Comparison of ENCODE assay signal across 19 cellular contexts in genomic region chr3:52827866-52828376, GRCh38. TPM values are rescaled to one million over a fixed set of nuclear protein-coding genes. Genes with fewer than 3 reads are reported as not detected.
DNase-seq lines count a peak whose midpoint lies in the region; ATAC-seq, FAIRE-seq and TF ChIP-seq lines count a peak whose summit lies in the region.
"Had no signal": no experiment of that assay in that cellular context is flagged by ENCODE, and none has a peak within 500 bp of the region (broad histone marks: within the 10 kb centered on the region; RNA-seq: fewer than 3 reads in every experiment).

No MANE protein-coding gene starts in this region.

- no peaks in the 10 kb centered on the region for H3K9me3 Mint-ChIP-seq in immature natural killer cell
- H3K9me3 Mint-ChIP-seq: activated naive CD4-positive, alpha-beta T cell treated with anti-CD3 and anti-CD28 coated beads for 36 hours; T-helper 1 cell treated with Interleukin-12 subunit alpha and Interleukin-12 subunit beta and Interleukin-4 antibody, amounts not matched to agents 30 μg/mL and 1 μg/mL, for 36 hours had no signal

- no peak overlapping the region for H2BK120ac ChIP-seq in mesenchymal stem cell (ENCODE audit: low read depth, low read length)

- H3K36me3 Mint-ChIP-seq in immature natural killer cell: peaks cover 0 to 4% (median 0%) of the 10 kb centered on the region in 3 donors

- H3K27ac ChIP-seq in cardiac muscle cell (no peak overlapping the region), heart left ventricle (no peak overlapping the region), mesenchymal stem cell (ENCODE audit: low read length, poor library complexity, severe bottlenecking) (peak overlapping the region; percentile 48)
- H3K27ac ChIP-seq: breast epithelium had no signal

- H3K79me1 ChIP-seq in mesenchymal stem cell (replicated peaks; ENCODE audit: low read length, poor library complexity, severe bottlenecking): no peaks in the 10 kb centered on the region

- WGBS in heart left ventricle, 4 donors: 69 to 88% (median 74%) methylated on average over 9 to 10 of the region's 10 CpGs
- 78% methylated on average over 9 of the region's 10 CpGs for WGBS in mesenchymal stem cell

- H2BK12ac ChIP-seq in mesenchymal stem cell (ENCODE audit: low read length in 2 of 2): no peak overlapping the region

- peak overlapping the region; percentile 34 for H3K4me2 ChIP-seq in mesenchymal stem cell (ENCODE audit: low read length, poor library complexity, severe bottlenecking)

- intact Hi-C loops in heart left ventricle (cut with DNase I): no loop called here

- no peak overlapping the region for H3K4me3 Mint-ChIP-seq in immature natural killer cell
- H3K4me3 Mint-ChIP-seq: activated naive CD4-positive, alpha-beta T cell treated with anti-CD3 and anti-CD28 coated beads for 36 hours; T-helper 1 cell treated with Interleukin-12 subunit alpha and Interleukin-12 subunit beta and Interleukin-4 antibody, amounts not matched to agents 30 μg/mL and 1 μg/mL, for 36 hours had no signal

- no peak for TF ChIP-seq POLR2A in heart left ventricle (IDR thresholded peaks at IDR 0.05)
- TF ChIP-seq POLR2A in GM12892 (IDR thresholded peaks at IDR 0.05; ENCODE audit: low read depth, low read length): no peak

- TF ChIP-seq CTCF in cardiac muscle cell (IDR thresholded peaks at IDR 0.05; ENCODE audit: low read depth, low read length): peak; percentile 10
- no peak for TF ChIP-seq CTCF in heart left ventricle (IDR thresholded peaks at IDR 0.05)
- no peak for TF ChIP-seq CTCF in choroid plexus epithelial cell (conservative IDR thresholded peaks at IDR 0.05; ENCODE audit: low read depth, low read length)

- no peaks in the 10 kb centered on the region for H3K36me3 ChIP-seq in cardiac muscle cell
- H3K36me3 ChIP-seq in heart left ventricle: peaks cover 0 to 21% (median 6%) of the 10 kb centered on the region in 9 donors
- H3K36me3 ChIP-seq in mesenchymal stem cell (ENCODE audit: control insufficient read depth in 1 of 2, insufficient read depth in 2 of 2, low read depth in 1 of 2, low read length in 2 of 2): peaks cover 0 to 3% of the 10 kb centered on the region in 2 experiments
- H3K36me3 ChIP-seq: breast epithelium had no signal

- H3K27me3 ChIP-seq in cardiac muscle cell (no peaks in the 10 kb centered on the region), heart left ventricle (no peaks in the 10 kb centered on the region), mesenchymal stem cell (ENCODE audit: control insufficient read depth in 1 of 2, insufficient read depth in 1 of 2, low read length in 2 of 2) (peaks cover 0 to 13% of the 10 kb centered on the region in 2 experiments)
- H3K27me3 ChIP-seq: breast epithelium had no signal

- no peak overlapping the region for H2BK15ac ChIP-seq in mesenchymal stem cell (ENCODE audit: low read depth, poor library complexity, severe bottlenecking)

- H2BK5ac ChIP-seq in mesenchymal stem cell (ENCODE audit: low read depth, low read length, poor library complexity, severe bottlenecking): no peak overlapping the region

- no peak overlapping the region for H3K4ac ChIP-seq in mesenchymal stem cell (ENCODE audit: low read depth in 1 of 2, low read length in 2 of 2)

- no peak overlapping the region for H3K23ac ChIP-seq in mesenchymal stem cell (ENCODE audit: low read length in 2 of 2)

- no peak for ATAC-seq in heart left ventricle
- no peak for ATAC-seq in GM18868 (IDR thresholded peaks at IDR 0.05; ENCODE audit: unreplicated experiment)

- no peaks in the 10 kb centered on the region for H3K9me3 ChIP-seq in cardiac muscle cell (ENCODE audit: low read depth)
- no peaks in the 10 kb centered on the region for H3K9me3 ChIP-seq in heart left ventricle
- H3K9me3 ChIP-seq in mesenchymal stem cell (ENCODE audit: control insufficient read depth, low read length): no peaks in the 10 kb centered on the region
- H3K9me3 ChIP-seq: breast epithelium had no signal

- no peak for FAIRE-seq in GM12892 (lab: Jason Lieb, UNC)

- H2AK5ac ChIP-seq in mesenchymal stem cell (ENCODE audit: low read length, severe bottlenecking): peak overlapping the region; percentile 11

- H3K27me3 Mint-ChIP-seq in immature natural killer cell (ENCODE audit: low read depth in 3 of 3): peaks cover 0 to 2% (median 2%) of the 10 kb centered on the region in 3 donors

- no peak overlapping the region for H4K91ac ChIP-seq in mesenchymal stem cell (ENCODE audit: low read length)

- no peak overlapping the region for H3K14ac ChIP-seq in mesenchymal stem cell (ENCODE audit: low read length in 2 of 2)

- H3K27ac Mint-ChIP-seq in immature natural killer cell: no peak overlapping the region
- H3K27ac Mint-ChIP-seq: activated naive CD4-positive, alpha-beta T cell treated with anti-CD3 and anti-CD28 coated beads for 36 hours; T-helper 1 cell treated with Interleukin-12 subunit alpha and Interleukin-12 subunit beta and Interleukin-4 antibody, amounts not matched to agents 30 μg/mL and 1 μg/mL, for 36 hours had no signal

- no peak overlapping the region for H3K18ac ChIP-seq in mesenchymal stem cell (ENCODE audit: low read depth in 1 of 2, low read length in 2 of 2)

- H2AFZ ChIP-seq in mesenchymal stem cell (ENCODE audit: low read depth, low read length): no peak overlapping the region

- H3K4me3 ChIP-seq in cardiac muscle cell: no peak overlapping the region
- no peak overlapping the region for H3K4me3 ChIP-seq in heart left ventricle
- no peak overlapping the region for H3K4me3 ChIP-seq in choroid plexus epithelial cell (ENCODE audit: low read depth, low read length)
- no peak overlapping the region for H3K4me3 ChIP-seq in mesenchymal stem cell (ENCODE audit: insufficient read depth in 1 of 2, low read depth in 1 of 2, low read length in 2 of 2)
- H3K4me3 ChIP-seq: breast epithelium had no signal

- no peak overlapping the region for H3K9ac ChIP-seq in mesenchymal stem cell (ENCODE audit: low read length)

- no peaks in the 10 kb centered on the region for H3K4me1 ChIP-seq in cardiac muscle cell (ENCODE audit: low read depth)
- H3K4me1 ChIP-seq in heart left ventricle: peaks cover 0 to 24% (median 6%) of the 10 kb centered on the region in 12 donors
- H3K4me1 ChIP-seq in mesenchymal stem cell (ENCODE audit: control insufficient read depth, insufficient read depth, low read depth, low read length): peaks cover 40% of the 10 kb centered on the region

- H4K8ac ChIP-seq in mesenchymal stem cell (ENCODE audit: low read length): no peak overlapping the region

- H3K4me1 Mint-ChIP-seq in immature natural killer cell: peaks cover 0 to 2% of the 10 kb centered on the region in 2 donors

- no peak for DNase-seq in cardiac muscle cell (ENCODE audit: low read depth in 1 of 2, low spot score in 1 of 2)
- no peak for DNase-seq in heart left ventricle
- DNase-seq in choroid plexus epithelial cell (ENCODE audit: low read depth): peak; percentile 10
- no peak for DNase-seq in mesenchymal stem cell
- no peak for DNase-seq in immature natural killer cell
- no peak for DNase-seq in anterior cingulate cortex (lab: John Stamatoyannopoulos, UW)
- no peak for DNase-seq in GM12892 (ENCODE audit: insufficient read length)
- DNase-seq: activated CD8-positive, alpha-beta memory T cell treated with anti-CD3 and anti-CD28 coated beads, Interleukin-2, amount 50 U/mL, for 48 hours; activated naive CD4-positive, alpha-beta T cell treated with anti-CD3 and anti-CD28 coated beads for 36 hours; foreskin melanocyte; islet precursor cell; NCI-H187; NCI-H526; stimulated activated CD4-positive, alpha-beta T cell treated with anti-CD3 and anti-CD28 coated beads, Interleukin-2, amount 100 ng/mL, for 48 hours had no signal

RNA-seq across cellular contexts. Expression of gene ITIH4, which starts 2.6 kb away (rescaled TPM):
- total RNA-seq in cardiac muscle cell (2.3 and 2.9 TPM in 2 replicates), heart left ventricle (10 to 100 TPM in 1 of 9 donors, 1 to 10 TPM in 8; 1.4 to 11.2 (median 4.3) TPM)
- polyA plus RNA-seq in cardiac muscle cell (1.7 and 2.0 TPM in 2 replicates), heart left ventricle (1 to 10 TPM in 1 of 2 donors, under 1 TPM in 1; 0.76 to 4.1 TPM), immature natural killer cell (under 1 TPM in 1 of 3 donors, not detected in 2; 0.71 TPM)
- polyA plus RNA-seq in mesenchymal stem cell (2013, experiment 1 of 2): 0.80 TPM
- polyA plus RNA-seq in mesenchymal stem cell (2013, experiment 2 of 2): 0.93 TPM
- polyA plus RNA-seq in GM12892 (2012; ENCODE audit: missing spikeins): 0.78 TPM

RNA-seq across cellular contexts. Expression of gene MUSTN1, which starts 6.9 kb away (rescaled TPM):
- total RNA-seq in cardiac muscle cell (1.9 TPM in 1 of 2 replicates, not detected in the other), heart left ventricle (100 to 1,000 TPM in 2 of 9 donors, 10 to 100 TPM in 7; 13.5 to 207 (median 32.4) TPM)
- polyA plus RNA-seq in cardiac muscle cell (not detected in 2 replicates), heart left ventricle (100 to 1,000 TPM in 1 of 2 donors, 10 to 100 TPM in 1; 31.0 to 183 TPM), immature natural killer cell (not detected)
- polyA plus RNA-seq in mesenchymal stem cell (2013, experiment 1 of 2): 0.48 TPM
- not detected for polyA plus RNA-seq in mesenchymal stem cell (2013, experiment 2 of 2)
- 0.59 TPM for polyA plus RNA-seq in GM12892 (2012; ENCODE audit: missing spikeins)
- total RNA-seq: A673 had no signal

RNA-seq across cellular contexts. Expression of gene ITIH3, which starts 33.3 kb away (rescaled TPM):
- 0.06 TPM in 1 of 2 replicates, not detected in the other for total RNA-seq in cardiac muscle cell
- polyA plus RNA-seq in cardiac muscle cell: 0.88 TPM in 1 of 2 replicates, not detected in the other
- total RNA-seq in heart left ventricle: 1 to 10 TPM in 1 of 9 donors, under 1 TPM in 8; 0.13 to 1.6 (median 0.65) TPM
- under 1 TPM; 0.19 to 0.76 TPM for polyA plus RNA-seq in heart left ventricle
- polyA plus RNA-seq in mesenchymal stem cell (2013, experiment 1 of 2): 0.06 TPM
- 0.12 TPM for polyA plus RNA-seq in mesenchymal stem cell (2013, experiment 2 of 2)
- not detected for polyA plus RNA-seq in immature natural killer cell
- 0.70 TPM for polyA plus RNA-seq in GM12892 (2012; ENCODE audit: missing spikeins)
- total RNA-seq: A673; activated naive CD4-positive, alpha-beta T cell treated with anti-CD3 and anti-CD28 coated beads for 36 hours had no signal

RNA-seq across cellular contexts. Expression of gene ITIH1, which starts 50.5 kb away (rescaled TPM):
- not detected in 2 replicates for total RNA-seq in cardiac muscle cell
- 0.20 TPM in 1 of 2 replicates, not detected in the other for polyA plus RNA-seq in cardiac muscle cell
- under 1 TPM in 2 of 9 donors, not detected in 7; 0.21 to 0.23 TPM for total RNA-seq in heart left ventricle
- under 1 TPM in 1 of 2 donors, not detected in 1; 0.04 TPM for polyA plus RNA-seq in heart left ventricle
- 0.07 TPM for polyA plus RNA-seq in mesenchymal stem cell (2013, experiment 1 of 2)
- not detected for polyA plus RNA-seq in mesenchymal stem cell (2013, experiment 2 of 2)
- polyA plus RNA-seq in immature natural killer cell: not detected
- polyA plus RNA-seq in GM12892 (2012; ENCODE audit: missing spikeins): 1.3 TPM
- total RNA-seq: A673; activated naive CD4-positive, alpha-beta T cell treated with anti-CD3 and anti-CD28 coated beads for 36 hours; ureter had no signal

RNA-seq across cellular contexts. Expression of gene NEK4, which starts 57.2 kb away (rescaled TPM):
- 14.7 and 22.5 TPM in 2 replicates for total RNA-seq in cardiac muscle cell
- polyA plus RNA-seq in cardiac muscle cell: 11.2 and 12.4 TPM in 2 replicates
- total RNA-seq in heart left ventricle: 10 to 100 TPM; 13.1 to 21.5 (median 15.2) TPM
- polyA plus RNA-seq in heart left ventricle: 10 to 100 TPM in 1 of 2 donors, 1 to 10 TPM in 1; 2.7 to 11.0 TPM
- 6.9 TPM for polyA plus RNA-seq in mesenchymal stem cell (2013, experiment 1 of 2)
- polyA plus RNA-seq in mesenchymal stem cell (2013, experiment 2 of 2): 6.8 TPM
- 10 to 100 TPM in 1 of 3 donors, 1 to 10 TPM in 1, under 1 TPM in 1; 0.77 to 10.1 (median 5.1) TPM for polyA plus RNA-seq in immature natural killer cell
- polyA plus RNA-seq in GM12892 (2012; ENCODE audit: missing spikeins): 9.9 TPM

Comparison
In these comparisons a context has a peak if more than half of its experiments do, and no peak if none do; other contexts are left out.
1. RNA of gene MUSTN1, which starts 6.9 kb away (polyA plus RNA-seq): 31.0 to 183 TPM in heart left ventricle; not detected in cardiac muscle cell and not detected in immature natural killer cell; every median in the first group is over 10 times any median in the second.